Comparison of ENCODE assay signal across 1 cellular context in genomic region chr14:102415671-102416070, GRCh38.
TF ChIP-seq lines count a peak whose summit lies in the region.

No MANE protein-coding gene starts in this region.

TF ChIP-seq in H1, 55 proteins besides CTCF, POLR2A, EP300 and RAD21:
- TF ChIP-seq SUZ12 (IDR thresholded peaks at IDR 0.05; ENCODE audit: low read length): no peak
- no peak for TF ChIP-seq JUN (IDR thresholded peaks at IDR 0.05; ENCODE audit: low read depth, low read length)
- TF ChIP-seq SP2 (IDR thresholded peaks at IDR 0.05; ENCODE audit: low read length): no peak
- no peak for TF ChIP-seq RFX5 (IDR thresholded peaks at IDR 0.05; ENCODE audit: borderline replicate concordance, low read depth, low read length)
- TF ChIP-seq JUND (IDR thresholded peaks at IDR 0.05; ENCODE audit: low read length): no peak
- TF ChIP-seq EGR1 (IDR thresholded peaks at IDR 0.05; ENCODE audit: borderline replicate concordance, low read depth, low read length): no peak
- TF ChIP-seq MAFK (IDR thresholded peaks at IDR 0.05; ENCODE audit: low read depth, low read length): no peak
- no peak for TF ChIP-seq EZH2 (IDR thresholded peaks at IDR 0.05; ENCODE audit: low read depth, low read length, severe bottlenecking)
- no peak for TF ChIP-seq KDM5A (IDR thresholded peaks at IDR 0.05; ENCODE audit: low read length)
- no peak for TF ChIP-seq NRF1 (IDR thresholded peaks at IDR 0.05; ENCODE audit: low read depth, low read length)
- no peak for TF ChIP-seq YY1 (IDR thresholded peaks at IDR 0.05; ENCODE audit: low read depth, low read length)
- TF ChIP-seq GTF2F1 (IDR thresholded peaks at IDR 0.05; ENCODE audit: borderline replicate concordance, low read depth, low read length): no peak
- no peak for TF ChIP-seq CBX8 (IDR thresholded peaks at IDR 0.05; ENCODE audit: borderline replicate concordance, low read depth, low read length)
- no peak for TF ChIP-seq CHD1 (IDR thresholded peaks at IDR 0.05; ENCODE audit: low read depth, low read length)
- TF ChIP-seq ATF2 (IDR thresholded peaks at IDR 0.05; ENCODE audit: low read length): no peak
- no peak for TF ChIP-seq CBX5 (IDR thresholded peaks at IDR 0.05; ENCODE audit: low read depth, low read length)
- TF ChIP-seq SP1 (IDR thresholded peaks at IDR 0.05; ENCODE audit: low read depth, low read length): no peak
